ENCODE assay signal across 11 cellular contexts in the genomic region with DNA sequence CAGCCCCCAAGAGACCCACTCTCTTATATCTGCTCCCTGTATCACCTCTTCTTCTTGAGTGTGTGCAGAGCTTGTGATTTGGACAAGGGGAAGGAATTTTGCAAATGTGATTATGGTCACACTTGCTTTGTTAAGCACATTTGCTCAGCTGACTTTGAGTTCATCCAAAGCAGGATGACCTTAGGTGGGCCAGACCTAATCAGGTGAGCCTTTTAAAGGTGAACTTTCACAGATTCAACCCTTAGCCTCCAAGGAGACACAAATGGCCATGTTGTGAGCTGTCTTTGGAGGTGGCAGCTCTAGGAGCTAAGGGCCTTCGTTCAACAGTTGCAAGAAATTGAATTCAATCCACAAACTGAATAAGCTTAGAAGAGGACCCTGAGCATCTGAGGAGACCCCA.
"Had no signal": no experiment of that assay in that cellular context is flagged by ENCODE, and none has a peak within 500 bp of the region (broad histone marks: within the 10 kb centered on the region; RNA-seq: fewer than 3 reads in every experiment).

No MANE protein-coding gene starts in this region.

- H3K9me3 ChIP-seq: HAP-1 had no signal

- DNase-seq: GM23248, GOT3, H7, H9, HCEC 1CT, HFFc6 had no signal

- H3K4me2 ChIP-seq: GM23338 had no signal

- H3K4me3 ChIP-seq: GM23248, GM23338, HAP-1 had no signal

- H3K36me3 ChIP-seq: HAP-1 had no signal

- H3K4me1 ChIP-seq: HAP-1 had no signal

- H3K9ac ChIP-seq: GM23248 had no signal

- H3K27ac ChIP-seq: GM23248 had no signal

- H2AFZ ChIP-seq: GM23248, GM23338 had no signal

- ATAC-seq: GM23338, HCT116 had no signal

- FAIRE-seq: H1, H54 had no signal
